1 cellular context compared by ENCODE assay signal in the genomic region with DNA sequence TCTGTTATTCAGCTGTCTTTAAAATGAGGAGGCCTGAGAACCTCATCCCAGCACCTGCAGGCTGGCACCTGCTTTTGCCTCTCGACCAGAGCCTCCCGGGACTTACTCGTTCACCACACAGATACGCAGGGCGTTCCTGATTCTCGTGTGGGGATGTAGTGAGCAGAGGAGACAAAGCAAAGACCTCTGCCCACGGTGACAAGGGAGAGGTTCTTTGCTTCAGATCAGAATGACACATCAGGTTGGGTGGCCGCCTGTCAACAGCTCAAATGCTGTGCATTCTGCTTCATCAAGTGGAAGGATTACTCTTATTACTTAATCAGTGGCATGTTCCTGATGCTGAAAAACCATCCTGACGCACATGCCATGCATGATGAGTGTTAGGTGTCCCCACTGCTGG.
TF ChIP-seq lines count a peak whose summit lies in the region.

No MANE protein-coding gene starts in this region.

TF ChIP-seq in GM23338, 12 proteins besides CTCF, POLR2A, EP300 and RAD21:
- TF ChIP-seq, protein P1, sequence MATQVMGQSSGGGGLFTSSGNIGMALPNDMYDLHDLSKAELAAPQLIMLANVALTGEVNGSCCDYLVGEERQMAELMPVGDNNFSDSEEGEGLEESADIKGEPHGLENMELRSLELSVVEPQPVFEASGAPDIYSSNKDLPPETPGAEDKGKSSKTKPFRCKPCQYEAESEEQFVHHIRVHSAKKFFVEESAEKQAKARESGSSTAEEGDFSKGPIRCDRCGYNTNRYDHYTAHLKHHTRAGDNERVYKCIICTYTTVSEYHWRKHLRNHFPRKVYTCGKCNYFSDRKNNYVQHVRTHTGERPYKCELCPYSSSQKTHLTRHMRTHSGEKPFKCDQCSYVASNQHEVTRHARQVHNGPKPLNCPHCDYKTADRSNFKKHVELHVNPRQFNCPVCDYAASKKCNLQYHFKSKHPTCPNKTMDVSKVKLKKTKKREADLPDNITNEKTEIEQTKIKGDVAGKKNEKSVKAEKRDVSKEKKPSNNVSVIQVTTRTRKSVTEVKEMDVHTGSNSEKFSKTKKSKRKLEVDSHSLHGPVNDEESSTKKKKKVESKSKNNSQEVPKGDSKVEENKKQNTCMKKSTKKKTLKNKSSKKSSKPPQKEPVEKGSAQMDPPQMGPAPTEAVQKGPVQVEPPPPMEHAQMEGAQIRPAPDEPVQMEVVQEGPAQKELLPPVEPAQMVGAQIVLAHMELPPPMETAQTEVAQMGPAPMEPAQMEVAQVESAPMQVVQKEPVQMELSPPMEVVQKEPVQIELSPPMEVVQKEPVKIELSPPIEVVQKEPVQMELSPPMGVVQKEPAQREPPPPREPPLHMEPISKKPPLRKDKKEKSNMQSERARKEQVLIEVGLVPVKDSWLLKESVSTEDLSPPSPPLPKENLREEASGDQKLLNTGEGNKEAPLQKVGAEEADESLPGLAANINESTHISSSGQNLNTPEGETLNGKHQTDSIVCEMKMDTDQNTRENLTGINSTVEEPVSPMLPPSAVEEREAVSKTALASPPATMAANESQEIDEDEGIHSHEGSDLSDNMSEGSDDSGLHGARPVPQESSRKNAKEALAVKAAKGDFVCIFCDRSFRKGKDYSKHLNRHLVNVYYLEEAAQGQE (IDR thresholded peaks at IDR 0.05; ENCODE audit: unreplicated experiment), result no peak
- TF ChIP-seq, protein P2, sequence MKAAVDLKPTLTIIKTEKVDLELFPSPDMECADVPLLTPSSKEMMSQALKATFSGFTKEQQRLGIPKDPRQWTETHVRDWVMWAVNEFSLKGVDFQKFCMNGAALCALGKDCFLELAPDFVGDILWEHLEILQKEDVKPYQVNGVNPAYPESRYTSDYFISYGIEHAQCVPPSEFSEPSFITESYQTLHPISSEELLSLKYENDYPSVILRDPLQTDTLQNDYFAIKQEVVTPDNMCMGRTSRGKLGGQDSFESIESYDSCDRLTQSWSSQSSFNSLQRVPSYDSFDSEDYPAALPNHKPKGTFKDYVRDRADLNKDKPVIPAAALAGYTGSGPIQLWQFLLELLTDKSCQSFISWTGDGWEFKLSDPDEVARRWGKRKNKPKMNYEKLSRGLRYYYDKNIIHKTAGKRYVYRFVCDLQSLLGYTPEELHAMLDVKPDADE (IDR thresholded peaks at IDR 0.05), result no peak
- TF ChIP-seq CREB1 (CRISPR knock-in tag; IDR thresholded peaks at IDR 0.05; ENCODE audit: low read depth) (no peak), ZNF331 (CRISPR knock-in tag; IDR thresholded peaks at IDR 0.05; ENCODE audit: low read depth) (no peak), EZH2 (IDR thresholded peaks at IDR 0.05; ENCODE audit: low read depth, unreplicated experiment) (no peak), JUNB (IDR thresholded peaks at IDR 0.05; ENCODE audit: unreplicated experiment) (no peak), POLR2AphosphoS5 (IDR thresholded peaks at IDR 0.05; ENCODE audit: low read depth) (no peak), NANOG (IDR thresholded peaks at IDR 0.05; ENCODE audit: borderline replicate concordance) (no peak), ZNF114 (CRISPR knock-in tag; IDR thresholded peaks at IDR 0.05) (no peak), EZH2phosphoT487 (IDR thresholded peaks at IDR 0.05; ENCODE audit: unreplicated experiment) (no peak)
- TF ChIP-seq, protein P3, sequence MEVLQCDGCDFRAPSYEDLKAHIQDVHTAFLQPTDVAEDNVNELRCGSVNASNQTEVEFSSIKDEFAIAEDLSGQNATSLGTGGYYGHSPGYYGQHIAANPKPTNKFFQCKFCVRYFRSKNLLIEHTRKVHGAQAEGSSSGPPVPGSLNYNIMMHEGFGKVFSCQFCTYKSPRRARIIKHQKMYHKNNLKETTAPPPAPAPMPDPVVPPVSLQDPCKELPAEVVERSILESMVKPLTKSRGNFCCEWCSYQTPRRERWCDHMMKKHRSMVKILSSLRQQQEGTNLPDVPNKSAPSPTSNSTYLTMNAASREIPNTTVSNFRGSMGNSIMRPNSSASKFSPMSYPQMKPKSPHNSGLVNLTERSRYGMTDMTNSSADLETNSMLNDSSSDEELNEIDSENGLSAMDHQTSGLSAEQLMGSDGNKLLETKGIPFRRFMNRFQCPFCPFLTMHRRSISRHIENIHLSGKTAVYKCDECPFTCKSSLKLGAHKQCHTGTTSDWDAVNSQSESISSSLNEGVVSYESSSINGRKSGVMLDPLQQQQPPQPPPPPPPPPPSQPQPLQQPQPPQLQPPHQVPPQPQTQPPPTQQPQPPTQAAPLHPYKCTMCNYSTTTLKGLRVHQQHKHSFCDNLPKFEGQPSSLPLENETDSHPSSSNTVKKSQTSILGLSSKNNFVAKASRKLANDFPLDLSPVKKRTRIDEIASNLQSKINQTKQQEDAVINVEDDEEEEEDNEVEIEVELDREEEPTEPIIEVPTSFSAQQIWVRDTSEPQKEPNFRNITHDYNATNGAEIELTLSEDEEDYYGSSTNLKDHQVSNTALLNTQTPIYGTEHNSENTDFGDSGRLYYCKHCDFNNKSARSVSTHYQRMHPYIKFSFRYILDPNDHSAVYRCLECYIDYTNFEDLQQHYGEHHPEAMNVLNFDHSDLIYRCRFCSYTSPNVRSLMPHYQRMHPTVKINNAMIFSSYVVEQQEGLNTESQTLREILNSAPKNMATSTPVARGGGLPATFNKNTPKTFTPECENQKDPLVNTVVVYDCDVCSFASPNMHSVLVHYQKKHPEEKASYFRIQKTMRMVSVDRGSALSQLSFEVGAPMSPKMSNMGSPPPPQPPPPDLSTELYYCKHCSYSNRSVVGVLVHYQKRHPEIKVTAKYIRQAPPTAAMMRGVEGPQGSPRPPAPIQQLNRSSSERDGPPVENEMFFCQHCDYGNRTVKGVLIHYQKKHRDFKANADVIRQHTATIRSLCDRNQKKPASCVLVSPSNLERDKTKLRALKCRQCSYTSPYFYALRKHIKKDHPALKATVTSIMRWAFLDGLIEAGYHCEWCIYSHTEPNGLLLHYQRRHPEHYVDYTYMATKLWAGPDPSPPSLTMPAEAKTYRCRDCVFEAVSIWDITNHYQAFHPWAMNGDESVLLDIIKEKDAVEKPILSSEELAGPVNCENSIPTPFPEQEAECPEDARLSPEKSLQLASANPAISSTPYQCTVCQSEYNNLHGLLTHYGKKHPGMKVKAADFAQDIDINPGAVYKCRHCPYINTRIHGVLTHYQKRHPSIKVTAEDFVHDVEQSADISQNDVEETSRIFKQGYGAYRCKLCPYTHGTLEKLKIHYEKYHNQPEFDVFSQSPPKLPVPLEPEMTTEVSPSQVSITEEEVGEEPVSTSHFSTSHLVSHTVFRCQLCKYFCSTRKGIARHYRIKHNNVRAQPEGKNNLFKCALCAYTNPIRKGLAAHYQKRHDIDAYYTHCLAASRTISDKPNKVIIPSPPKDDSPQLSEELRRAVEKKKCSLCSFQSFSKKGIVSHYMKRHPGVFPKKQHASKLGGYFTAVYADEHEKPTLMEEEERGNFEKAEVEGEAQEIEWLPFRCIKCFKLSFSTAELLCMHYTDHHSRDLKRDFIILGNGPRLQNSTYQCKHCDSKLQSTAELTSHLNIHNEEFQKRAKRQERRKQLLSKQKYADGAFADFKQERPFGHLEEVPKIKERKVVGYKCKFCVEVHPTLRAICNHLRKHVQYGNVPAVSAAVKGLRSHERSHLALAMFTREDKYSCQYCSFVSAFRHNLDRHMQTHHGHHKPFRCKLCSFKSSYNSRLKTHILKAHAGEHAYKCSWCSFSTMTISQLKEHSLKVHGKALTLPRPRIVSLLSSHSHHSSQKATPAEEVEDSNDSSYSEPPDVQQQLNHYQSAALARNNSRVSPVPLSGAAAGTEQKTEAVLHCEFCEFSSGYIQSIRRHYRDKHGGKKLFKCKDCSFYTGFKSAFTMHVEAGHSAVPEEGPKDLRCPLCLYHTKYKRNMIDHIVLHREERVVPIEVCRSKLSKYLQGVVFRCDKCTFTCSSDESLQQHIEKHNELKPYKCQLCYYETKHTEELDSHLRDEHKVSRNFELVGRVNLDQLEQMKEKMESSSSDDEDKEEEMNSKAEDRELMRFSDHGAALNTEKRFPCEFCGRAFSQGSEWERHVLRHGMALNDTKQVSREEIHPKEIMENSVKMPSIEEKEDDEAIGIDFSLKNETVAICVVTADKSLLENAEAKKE (CRISPR knock-in tag; IDR thresholded peaks at IDR 0.05), result no peak
TF ChIP-seq in GM23338: peak in this region for 0.
